Comparison of ENCODE assay signal across 8 cellular contexts in genomic region chr11:33039274-33040126, GRCh38. TPM values are rescaled to one million over a fixed set of nuclear protein-coding genes. Genes with fewer than 3 reads are reported as not detected.
DNase-seq lines count a peak whose midpoint lies in the region; FAIRE-seq and TF ChIP-seq lines count a peak whose summit lies in the region.

Gene TCP11L1 (plus strand): TSS chr11:33039572. CDS start chr11:33043774, 4,202 bp downstream.

- in situ Hi-C loops in HAP-1 (cut with MboI; ENCODE audit: low sequenced_read_pairs), result no loop called here

- no peak for FAIRE-seq in frontal cortex (lab: Jason Lieb, UNC)

- H3K4me3 ChIP-seq in HAP-1 (peak within 1 kb of the TSS; percentile 89), SJSA1 (peak within 1 kb of the TSS; percentile 84), neuron (ENCODE audit: low read length) (peak within 1 kb of the TSS; percentile 88)

- no peak for TF ChIP-seq CTCF in subcutaneous adipose tissue (IDR thresholded peaks at IDR 0.05; ENCODE audit: low read depth)

- peak within 1 kb of the TSS; percentile 89 for H3K27ac ChIP-seq in SJSA1

- H2AFZ ChIP-seq in neuron (ENCODE audit: low read depth, low read length), result peak within 1 kb of the TSS; percentile 93

- H3K36me3 ChIP-seq in HAP-1 (replicated peaks) (no peaks in the 10 kb centered on the region; the same call in 1 of the 2 replicates), SJSA1 (peaks cover 14% of the 10 kb centered on the region), neuron (ENCODE audit: insufficient read depth, low read length) (peaks cover 12% of the 10 kb centered on the region)

- H3K27me3 ChIP-seq in HAP-1 (ENCODE audit: low read depth), result no peaks in the 10 kb centered on the region
- H3K27me3 ChIP-seq in SJSA1 (replicated peaks), result no peaks in the 10 kb centered on the region
- H3K27me3 ChIP-seq in neuron (ENCODE audit: insufficient read depth, low read length), result no peaks in the 10 kb centered on the region

- DNase-seq in GF-D8 (lab: John Stamatoyannopoulos, UW), result peak; percentile 41
- peak; percentile 37 to 94 for DNase-seq in HAP-1 (ENCODE audit: low spot score in 2 of 2)
- DNase-seq in M059J (ENCODE audit: low read depth), result peak; percentile 92
- DNase-seq in SJSA1 (ENCODE audit: low read depth in 1 of 2, low spot score in 2 of 2), result peak; percentile 97 to 99
- peak; percentile 52 to 71 (median 58) for DNase-seq in activated naive CD4-positive, alpha-beta T cell (lab: John Stamatoyannopoulos, UW)
- DNase-seq in frontal cortex (ENCODE audit: low spot score in 2 of 2), result peak; percentile 84

- H3K9me3 ChIP-seq in HAP-1, result no peaks in the 10 kb centered on the region
- no peaks in the 10 kb centered on the region for H3K9me3 ChIP-seq in SJSA1 (replicated peaks)
- H3K9me3 ChIP-seq in neuron (ENCODE audit: low read length), result no peaks in the 10 kb centered on the region

- peaks cover 29% of the 10 kb centered on the region for H3K4me1 ChIP-seq in HAP-1
- H3K4me1 ChIP-seq in SJSA1 (replicated peaks), result peaks cover 10% of the 10 kb centered on the region
- H3K4me1 ChIP-seq in neuron (ENCODE audit: insufficient read depth, low read length), result peaks cover 10% of the 10 kb centered on the region

RNA-seq across cellular contexts. Expression of gene TCP11L1, which starts in this region (rescaled TPM):
- total RNA-seq in M059J (2014; rRNA removed; shearing (Covaris generic)), result 18.3 and 30.3 TPM in 2 replicates
- 24.5 and 26.4 TPM in 2 replicates for total RNA-seq in SJSA1 (2014; rRNA removed; shearing (Covaris generic))
- total RNA-seq in frontal cortex (25.3 TPM), subcutaneous adipose tissue (10 to 100 TPM; 25.2 to 31.1 (median 28.6) TPM)

Comparison
In these comparisons a context has a peak if more than half of its experiments do, and no peak if none do; other contexts are left out.
1. Peak in every context shown above with its lines: DNase-seq, H3K4me3 ChIP-seq and H3K27ac ChIP-seq.
2. DNase-seq: peak in every context shown above with its lines; median percentile 98 in SJSA1; 92 in M059J; 84 in frontal cortex; 66 in HAP-1; 58 in activated naive CD4-positive, alpha-beta T cell; 41 in GF-D8.